18 cellular contexts compared by ENCODE assay signal in genomic region chr21:18970416-18970815, GRCh38.
DNase-seq lines count a peak whose midpoint lies in the region; ATAC-seq and TF ChIP-seq lines count a peak whose summit lies in the region.
"Had no signal": no experiment of that assay in that cellular context is flagged by ENCODE, and none has a peak within 500 bp of the region (broad histone marks: within the 10 kb centered on the region; RNA-seq: fewer than 3 reads in every experiment).

No MANE protein-coding gene starts in this region.

- H2BK15ac ChIP-seq in mesendoderm (replicated peaks; ENCODE audit: low read depth): no peak overlapping the region

- no CpG with 5 or more reads among the region's 1 CpG for WGBS in mesendoderm (ENCODE audit: extremely low coverage, insufficient coverage, low lambda C conversion rate)

- H3K18ac ChIP-seq in mesendoderm (ENCODE audit: low read length): no peak overlapping the region

- H4K5ac ChIP-seq in mesendoderm (ENCODE audit: low read length): no peak overlapping the region

- no peak for TF ChIP-seq CTCF in GM23338 (conservative IDR thresholded peaks at IDR 0.05; ENCODE audit: low read depth in 2 of 2)

- H3K79me2 ChIP-seq in GM23338 (replicated peaks; ENCODE audit: insufficient read depth): no peaks in the 10 kb centered on the region
- H3K79me2 ChIP-seq in mesendoderm (ENCODE audit: control insufficient read depth, insufficient read depth, low read length): no peaks in the 10 kb centered on the region

- no peak overlapping the region for H3K56ac ChIP-seq in mesendoderm (ENCODE audit: low read length)

- no peak overlapping the region for H3K4me3 ChIP-seq in GM23338
- H3K4me3 ChIP-seq in mesendoderm (ENCODE audit: low read length): no peak overlapping the region
- H3K4me3 ChIP-seq: BLaER1 treated with 17β-estradiol and CSF1 and Interleukin-3, amounts not matched to agents 10 nM and 100 nM; GM12878 had no signal

- H3K4me1 ChIP-seq in GM23338 (ENCODE audit: insufficient read depth): no peaks in the 10 kb centered on the region
- H3K4me1 ChIP-seq in mesendoderm (ENCODE audit: control insufficient read depth, low read depth, low read length): no peaks in the 10 kb centered on the region
- H3K4me1 ChIP-seq: BLaER1 treated with 17β-estradiol and CSF1 and Interleukin-3, amounts not matched to agents 10 nM and 100 nM; Caco-2 had no signal

- no peak overlapping the region for H3K9ac ChIP-seq in mesendoderm (ENCODE audit: low read length)
- H3K9ac ChIP-seq: BLaER1 treated with 17β-estradiol and CSF1 and Interleukin-3, amounts not matched to agents 10 nM and 100 nM had no signal

- no peak overlapping the region for H3K27ac Mint-ChIP-seq in GM23338
- H3K27ac Mint-ChIP-seq: CD4-positive, alpha-beta T cell; CD8-positive, alpha-beta T cell had no signal

- H3K9me2 ChIP-seq in GM23338 (ENCODE audit: insufficient read depth): peaks cover 16% of the 10 kb centered on the region; the same call in 1 of the 2 replicates

- no peak overlapping the region for H3K27ac ChIP-seq in GM23338 (ENCODE audit: low read depth)
- H3K27ac ChIP-seq in mesendoderm (ENCODE audit: low read depth, low read length): no peak overlapping the region
- H3K27ac ChIP-seq: BLaER1 treated with 17β-estradiol and CSF1 and Interleukin-3, amounts not matched to agents 10 nM and 100 nM; C4-2B had no signal

- 0 out of 2 replicates have a peak overlapping the region, but pooled peaks have one; percentile 48 for H2AFZ ChIP-seq in GM23338

- H3K4me2 ChIP-seq in GM23338: no peak overlapping the region
- H3K4me2 ChIP-seq in mesendoderm (ENCODE audit: low read length): no peak overlapping the region
- H3K4me2 ChIP-seq: BLaER1 treated with 17β-estradiol and CSF1 and Interleukin-3, amounts not matched to agents 10 nM and 100 nM had no signal

- H4K8ac ChIP-seq in mesendoderm (ENCODE audit: low read depth, low read length): no peak overlapping the region

- no peaks in the 10 kb centered on the region for H3K27me3 Mint-ChIP-seq in GM23338 (ENCODE audit: insufficient read depth, low read depth, poor library complexity)
- H3K27me3 Mint-ChIP-seq: CD4-positive, alpha-beta T cell had no signal

- H3K9me3 Mint-ChIP-seq in GM23338: no peaks in the 10 kb centered on the region; the same call in 2 of the 3 replicates

- H3K4me3 Mint-ChIP-seq in GM23338: no peak overlapping the region
- H3K4me3 Mint-ChIP-seq: CD4-positive, alpha-beta T cell; CD8-positive, alpha-beta T cell had no signal

- H3K36me3 Mint-ChIP-seq in GM23338 (ENCODE audit: low read depth): no peaks in the 10 kb centered on the region
- H3K36me3 Mint-ChIP-seq: CD8-positive, alpha-beta T cell had no signal

- DNase-seq in GM23338 (ENCODE audit: low spot score): no peak
- DNase-seq in SK-N-DZ (ENCODE audit: low spot score): peak; percentile 77
- DNase-seq in mesendoderm: peak; percentile 60
- DNase-seq in stimulated activated CD4-positive, alpha-beta T cell treated with anti-CD3 and anti-CD28 coated beads, Interleukin-12 subunit alpha, Interleukin-12 subunit beta, amount 100 ng/mL, for 4 hours: no peak
- DNase-seq in COR-L47 (lab: John Stamatoyannopoulos, UW): no peak
- no peak for DNase-seq in activated naive CD4-positive, alpha-beta T cell treated with Interleukin-2 at 50 U/mL for 16 hours
- DNase-seq in COLO668 (lab: John Stamatoyannopoulos, UW; ENCODE audit: unreplicated experiment): no peak
- DNase-seq: 8988T; ACHN; Caco-2; Calu3; CD4-positive, alpha-beta T cell; CD8-positive, alpha-beta T cell; DMS79 treated with DMSO at 0.1 percent for 48 hours; GF-D8 had no signal

- no peaks in the 10 kb centered on the region for H3K36me3 ChIP-seq in GM23338 (ENCODE audit: insufficient read depth)
- H3K36me3 ChIP-seq in mesendoderm (ENCODE audit: control insufficient read depth, insufficient read depth, low read length): no peaks in the 10 kb centered on the region
- H3K36me3 ChIP-seq: BLaER1 treated with 17β-estradiol and CSF1 and Interleukin-3, amounts not matched to agents 10 nM and 100 nM had no signal

- H3K27me3 ChIP-seq in GM23338 (ENCODE audit: insufficient read depth) (no peaks in the 10 kb centered on the region), mesendoderm (ENCODE audit: insufficient read depth, low read length, poor library complexity) (no peaks in the 10 kb centered on the region)
- H3K27me3 ChIP-seq: BLaER1 treated with 17β-estradiol and CSF1 and Interleukin-3, amounts not matched to agents 10 nM and 100 nM had no signal

- H3K4me1 Mint-ChIP-seq in GM23338: no peaks in the 10 kb centered on the region

- H4K20me1 ChIP-seq in GM23338 (replicated peaks; ENCODE audit: insufficient read depth): no peaks in the 10 kb centered on the region
- H4K20me1 ChIP-seq: BLaER1 treated with 17β-estradiol and CSF1 and Interleukin-3, amounts not matched to agents 10 nM and 100 nM had no signal

- no peak overlapping the region for H3K23ac ChIP-seq in mesendoderm (ENCODE audit: low read length)

- no peaks in the 10 kb centered on the region for H3K79me1 ChIP-seq in mesendoderm (ENCODE audit: low read length)

- no peak overlapping the region for H2BK5ac ChIP-seq in mesendoderm (ENCODE audit: low read length)

- no peak overlapping the region for H3K4ac ChIP-seq in mesendoderm (ENCODE audit: low read depth, low read length)

- no peak overlapping the region for H2AK5ac ChIP-seq in mesendoderm (ENCODE audit: low read length)

- H3F3A ChIP-seq in GM23338 (replicated peaks; ENCODE audit: low read depth): no peaks in the 10 kb centered on the region

- H2BK120ac ChIP-seq in mesendoderm (ENCODE audit: low read depth, low read length): no peak overlapping the region

- ATAC-seq in GM23338: no peak
- ATAC-seq: CD8-positive, alpha-beta T cell; GM12878 had no signal

TF ChIP-seq in GM23338, 12 proteins besides CTCF, POLR2A, EP300 and RAD21 (continues in another document):
- TF ChIP-seq ZNF462 (CRISPR knock-in tag; IDR thresholded peaks at IDR 0.05): no peak
- no peak for TF ChIP-seq CREB1 (CRISPR knock-in tag; IDR thresholded peaks at IDR 0.05; ENCODE audit: low read depth)
- TF ChIP-seq ZNF114 (CRISPR knock-in tag; IDR thresholded peaks at IDR 0.05): no peak
- no peak for TF ChIP-seq POLR2AphosphoS5 (IDR thresholded peaks at IDR 0.05; ENCODE audit: low read depth)
- TF ChIP-seq NANOG (IDR thresholded peaks at IDR 0.05; ENCODE audit: borderline replicate concordance): no peak

Comparison
In these comparisons a context has a peak if more than half of its experiments do, and no peak if none do; other contexts are left out.
1. DNase-seq: peak in SK-N-DZ (single experiment) and mesendoderm (single experiment); none in GM23338 (single experiment), stimulated activated CD4-positive, alpha-beta T cell treated with anti-CD3 and anti-CD28 coated beads, Interleukin-12 subunit alpha, Interleukin-12 subunit beta, amount 100 ng/mL, for 4 hours (single experiment), COR-L47 (single experiment), activated naive CD4-positive, alpha-beta T cell treated with Interleukin-2 at 50 U/mL for 16 hours (single experiment) and COLO668 (single experiment).